ENCODE assay signal across 9 cellular contexts in the genomic region with DNA sequence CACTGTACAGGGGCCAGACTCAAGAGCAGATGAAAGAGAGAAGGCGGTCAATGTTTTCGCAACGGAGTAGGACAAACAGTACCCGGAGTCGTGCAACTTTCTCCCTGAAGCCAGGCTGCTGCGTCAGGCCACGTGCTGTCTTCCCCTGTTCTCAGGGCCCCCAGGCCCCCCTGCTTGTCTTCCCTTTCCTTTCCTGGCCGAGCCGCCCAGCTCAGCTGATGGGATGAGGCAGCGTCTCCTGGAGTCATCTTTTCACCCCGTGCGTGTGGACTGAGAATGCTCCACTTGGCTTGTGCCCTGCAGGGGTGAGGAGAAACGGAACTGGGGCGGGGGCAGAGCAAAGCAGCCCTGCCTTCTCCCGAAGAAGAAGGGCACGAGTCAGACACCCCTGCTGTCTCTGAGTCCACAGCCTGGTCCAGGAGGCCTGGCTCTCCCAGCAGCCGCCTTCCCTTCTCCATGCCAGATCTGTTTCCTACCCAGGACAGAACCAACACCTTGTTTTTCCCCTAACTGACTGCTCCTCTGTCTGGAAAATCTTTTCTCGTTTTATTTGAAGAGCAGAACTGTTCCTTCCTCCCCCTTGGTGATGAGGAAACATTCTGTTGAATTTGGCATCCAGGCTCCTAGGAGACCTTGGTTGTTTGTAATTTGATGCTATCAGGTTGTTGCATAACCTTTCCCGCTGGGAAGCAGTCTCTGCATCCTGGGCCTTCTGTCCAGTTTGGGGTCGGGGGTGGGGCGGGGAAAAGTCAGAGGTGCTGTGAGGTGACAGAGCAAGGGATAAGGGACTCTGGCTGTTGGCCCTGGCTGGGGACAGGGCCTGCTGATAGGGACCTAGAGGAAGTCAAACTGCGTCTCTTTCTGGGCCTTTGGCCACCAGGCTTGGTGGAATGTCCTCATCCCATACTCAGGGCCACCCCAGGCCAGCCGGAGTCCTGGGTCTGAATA.
DNase-seq lines count a peak whose midpoint lies in the region; ATAC-seq, FAIRE-seq and TF ChIP-seq lines count a peak whose summit lies in the region.
"Had no signal": no experiment of that assay in that cellular context is flagged by ENCODE, and none has a peak within 500 bp of the region (broad histone marks: within the 10 kb centered on the region; RNA-seq: fewer than 3 reads in every experiment).

No MANE protein-coding gene starts in this region.

- peak overlapping the region; percentile 57 to 88 (median 69) for H3K9ac ChIP-seq in skeletal muscle tissue (ENCODE audit: low read depth in 1 of 3, low read length in 3 of 3)

- peak overlapping the region in 3 of 5 experiments; percentile 8 to 71 (median 66) for H3K27ac Mint-ChIP-seq in brain
- H3K27ac Mint-ChIP-seq in activated CD8-positive, alpha-beta T cell treated with anti-CD3 and anti-CD28 coated beads for 36 hours, result no peak overlapping the region

- H3K36me3 Mint-ChIP-seq in brain, result no peaks in the 10 kb centered on the region
- H3K36me3 Mint-ChIP-seq in activated CD8-positive, alpha-beta T cell treated with anti-CD3 and anti-CD28 coated beads for 36 hours (ENCODE audit: low read depth), result peaks cover 2% of the 10 kb centered on the region

- H3K27me3 Mint-ChIP-seq in brain, result peaks cover 3% of the 10 kb centered on the region
- H3K27me3 Mint-ChIP-seq in activated CD8-positive, alpha-beta T cell treated with anti-CD3 and anti-CD28 coated beads for 36 hours, result no peaks in the 10 kb centered on the region

- DNase-seq in SIG-M5 treated with dmso at 0.1 percent for 504 hours (lab: John Stamatoyannopoulos, UW; ENCODE audit: unreplicated experiment), result peak; percentile 69
- no peak for DNase-seq in SIG-M5 (lab: John Stamatoyannopoulos, UW)
- DNase-seq in iPS-NIHi7 (ENCODE audit: extremely low spot score), result peak; percentile 67
- no peak for DNase-seq in activated CD8-positive, alpha-beta T cell treated with anti-CD3 and anti-CD28 coated beads for 36 hours
- no peak for DNase-seq in GM19239 (ENCODE audit: insufficient read length, low spot score)

- peaks cover 0 to under 1% (median 0%) of the 10 kb centered on the region in 5 experiments for H3K9me3 Mint-ChIP-seq in brain
- H3K9me3 Mint-ChIP-seq in activated CD8-positive, alpha-beta T cell treated with anti-CD3 and anti-CD28 coated beads for 36 hours, result no peaks in the 10 kb centered on the region

- no peak for ATAC-seq in activated CD8-positive, alpha-beta T cell treated with anti-CD3 and anti-CD28 coated beads for 36 hours
- ATAC-seq in HG03469 (IDR thresholded peaks at IDR 0.05; ENCODE audit: unreplicated experiment), result no peak

- CTCF ChIA-PET in activated CD8-positive, alpha-beta T cell treated with anti-CD3 and anti-CD28 coated beads for 36 hours (lab: Charles Lee), result no interaction called here

- peaks cover 28 to 34% (median 33%) of the 10 kb centered on the region in 3 donors for H3K4me1 ChIP-seq in skeletal muscle tissue (ENCODE audit: control insufficient read depth in 3 of 3, insufficient read depth in 3 of 3, low read length in 3 of 3)

- H3K36me3 ChIP-seq in skeletal muscle tissue (ENCODE audit: control insufficient read depth in 3 of 3, insufficient read depth in 3 of 3, low read length in 3 of 3), result no peaks in the 10 kb centered on the region

- H3K4me3 Mint-ChIP-seq in brain, result peak overlapping the region in 1 of 5 experiments; percentile 45
- H3K4me3 Mint-ChIP-seq in activated CD8-positive, alpha-beta T cell treated with anti-CD3 and anti-CD28 coated beads for 36 hours, result no peak overlapping the region

- H3K27ac ChIP-seq in skeletal muscle tissue (ENCODE audit: low read depth, low read length), result peak overlapping the region; percentile 90

- peak overlapping the region; percentile 34 to 65 (median 47) for H3K4me3 ChIP-seq in skeletal muscle tissue (ENCODE audit: low read length in 3 of 3)

- POLR2A ChIA-PET in activated CD8-positive, alpha-beta T cell treated with anti-CD3 and anti-CD28 coated beads for 36 hours (lab: Charles Lee), result no interaction called here

- peaks cover 21% of the 10 kb centered on the region for H3K4me1 Mint-ChIP-seq in brain
- H3K4me1 Mint-ChIP-seq in activated CD8-positive, alpha-beta T cell treated with anti-CD3 and anti-CD28 coated beads for 36 hours (ENCODE audit: low read depth), result peaks cover 12% of the 10 kb centered on the region

- no peak for FAIRE-seq in GM19239 (lab: Jason Lieb, UNC)
- FAIRE-seq: G401.6 had no signal

- intact Hi-C loops in activated CD8-positive, alpha-beta T cell treated with anti-CD3 and anti-CD28 coated beads for 36 hours (cut with micrococcal nuclease), result no loop called here

- H3K27me3 ChIP-seq in skeletal muscle tissue (ENCODE audit: control insufficient read depth in 3 of 3, insufficient read depth in 3 of 3, low read length in 3 of 3), result no peaks in the 10 kb centered on the region

- H3K9me3 ChIP-seq in skeletal muscle tissue (ENCODE audit: control insufficient read depth in 3 of 3, low read length in 3 of 3), result no peaks in the 10 kb centered on the region

- no peak for TF ChIP-seq CTCF in brain (conservative IDR thresholded peaks at IDR 0.05)
- no peak for TF ChIP-seq CTCF in activated CD8-positive, alpha-beta T cell treated with anti-CD3 and anti-CD28 coated beads for 36 hours (IDR thresholded peaks at IDR 0.05)

Comparison
In these comparisons a context has a peak if more than half of its experiments do, and no peak if none do; other contexts are left out.
1. DNase-seq: peak in SIG-M5 treated with dmso at 0.1 percent for 504 hours (single experiment) and iPS-NIHi7 (single experiment); none in SIG-M5 (single experiment), activated CD8-positive, alpha-beta T cell treated with anti-CD3 and anti-CD28 coated beads for 36 hours (single experiment) and GM19239 (single experiment).